ENCODE assay signal across 30 cellular contexts in genomic region chr9:1098551-1098950, GRCh38. TPM values are rescaled to one million over a fixed set of nuclear protein-coding genes. Genes with fewer than 3 reads are reported as not detected.
"Had no signal": no experiment of that assay in that cellular context is flagged by ENCODE, and none has a peak within 500 bp of the region (broad histone marks: within the 10 kb centered on the region; RNA-seq: fewer than 3 reads in every experiment).

No MANE protein-coding gene starts in this region.

- H3K4me3 Mint-ChIP-seq: dendritic cell treated with granulocyte-macrophage colony-stimulating factor and Interleukin-4, amounts not matched to agents 40 ng/mL and 50 ng/mL, for 4 days; memory B cell; natural killer cell; stimulated activated memory B cell treated with anti-CD40 and anti-IgM and Interleukin-4, amounts not matched to agents 10 μg/mL and 1 μg/mL and 100 μg/mL, for 72 hours had no signal

- H3K4me3 ChIP-seq: colonic mucosa, esophagus squamous epithelium, gastrocnemius medialis, lung, ovary, psoas muscle, sigmoid colon, skin epidermis, spleen, testis, tibial nerve, upper lobe of left lung had no signal

- ATAC-seq: gastrocnemius medialis; natural killer cell; psoas muscle; right cardiac atrium; stimulated activated memory B cell treated with anti-CD40 and anti-IgM and Interleukin-4, amounts not matched to agents 10 μg/mL and 1 μg/mL and 100 μg/mL, for 72 hours; stimulated activated naive CD8-positive, alpha-beta T cell treated with anti-CD3 and anti-CD28 coated beads, Interleukin-15, Interleukin-2, amounts not matched to agents 100 U/mL and 50 U/mL, for 24 hours had no signal

- H3K9me3 ChIP-seq: colonic mucosa, esophagus squamous epithelium, gastrocnemius medialis, ovary, psoas muscle, sigmoid colon, spleen, testis, upper lobe of left lung had no signal

- H3K27me3 ChIP-seq: colonic mucosa, gastrocnemius medialis, ovary, testis, tibial nerve, upper lobe of left lung had no signal

- DNase-seq: colonic mucosa; effector memory CD4-positive, alpha-beta T cell; erythroblast; esophagus squamous epithelium; gastrocnemius medialis; head of caudate nucleus; natural killer cell; occipital lobe; ovary; posterior cingulate gyrus; psoas muscle; right cardiac atrium; sigmoid colon; spleen; stimulated activated CD4-positive, alpha-beta T cell treated with anti-CD3 and anti-CD28 coated beads, Interleukin-4, amount 100 ng/mL, for 4 hours; stimulated activated naive CD8-positive, alpha-beta T cell treated with anti-CD3 and anti-CD28 coated beads, Interleukin-15, Interleukin-2, amounts not matched to agents 100 U/mL and 50 U/mL, for 24 hours; substantia nigra; testis; upper lobe of left lung had no signal

- H3K27ac ChIP-seq: colonic mucosa, esophagus squamous epithelium, gastrocnemius medialis, ovary, psoas muscle, sigmoid colon, skin epidermis, spleen, testis, tibial nerve, upper lobe of left lung had no signal

- H3K36me3 Mint-ChIP-seq: memory B cell; natural killer cell; stimulated activated memory B cell treated with anti-CD40 and anti-IgM and Interleukin-4, amounts not matched to agents 10 μg/mL and 1 μg/mL and 100 μg/mL, for 72 hours had no signal

- H3K27ac Mint-ChIP-seq: dendritic cell treated with granulocyte-macrophage colony-stimulating factor and Interleukin-4, amounts not matched to agents 40 ng/mL and 50 ng/mL, for 4 days; memory B cell; natural killer cell; stimulated activated memory B cell treated with anti-CD40 and anti-IgM and Interleukin-4, amounts not matched to agents 10 μg/mL and 1 μg/mL and 100 μg/mL, for 72 hours had no signal

- H3K4me1 ChIP-seq: colonic mucosa, esophagus squamous epithelium, gastrocnemius medialis, psoas muscle, sigmoid colon, spleen, testis, tibial nerve, upper lobe of left lung had no signal

- H3K36me3 ChIP-seq: colonic mucosa, esophagus squamous epithelium, gastrocnemius medialis, ovary, sigmoid colon, spleen, tibial nerve, upper lobe of left lung had no signal

RNA-seq across cellular contexts. Expression of gene DMRT2, which starts 48.4 kb away (rescaled TPM):
- total RNA-seq: endothelial cell of umbilical vein, glomerular endothelial cell, liver, mononuclear cell, natural killer cell, renal cortical epithelial cell, right cardiac atrium, spleen had no signal
